In the genomic region with DNA sequence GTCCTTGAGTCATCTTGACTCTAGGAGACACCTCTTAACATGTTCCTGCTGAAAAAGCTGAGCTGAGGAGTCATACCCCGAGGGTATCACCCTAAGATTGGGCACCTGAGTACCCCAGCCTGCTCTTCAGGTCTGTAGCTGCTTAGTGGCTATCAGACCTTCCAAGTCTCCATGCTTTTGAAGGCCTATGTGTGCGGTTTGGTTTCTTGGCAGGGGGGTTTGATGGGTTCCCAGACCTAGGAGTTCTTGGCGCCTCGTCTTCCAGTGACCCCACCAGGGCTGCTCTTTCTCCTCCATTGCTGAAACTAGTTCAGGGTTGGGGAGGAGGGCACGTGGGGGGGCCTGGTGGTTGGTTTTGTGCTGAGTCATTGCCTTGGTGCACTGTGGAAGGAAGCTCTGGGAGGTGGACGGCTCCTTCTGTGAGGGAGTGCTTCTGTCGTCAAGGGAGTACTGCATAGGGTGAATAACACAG, we compare ENCODE assay signal across 1 cellular context.
A peak's percentile ranks its signal among the peaks of the same experiment; 100 is the strongest.
TF ChIP-seq lines count a peak whose summit lies in the region.

No MANE protein-coding gene starts in this region.

TF ChIP-seq in K562, 482 proteins besides CTCF, POLR2A, EP300 and RAD21 (continued from another document and continues in another):
- TF ChIP-seq, protein P1, sequence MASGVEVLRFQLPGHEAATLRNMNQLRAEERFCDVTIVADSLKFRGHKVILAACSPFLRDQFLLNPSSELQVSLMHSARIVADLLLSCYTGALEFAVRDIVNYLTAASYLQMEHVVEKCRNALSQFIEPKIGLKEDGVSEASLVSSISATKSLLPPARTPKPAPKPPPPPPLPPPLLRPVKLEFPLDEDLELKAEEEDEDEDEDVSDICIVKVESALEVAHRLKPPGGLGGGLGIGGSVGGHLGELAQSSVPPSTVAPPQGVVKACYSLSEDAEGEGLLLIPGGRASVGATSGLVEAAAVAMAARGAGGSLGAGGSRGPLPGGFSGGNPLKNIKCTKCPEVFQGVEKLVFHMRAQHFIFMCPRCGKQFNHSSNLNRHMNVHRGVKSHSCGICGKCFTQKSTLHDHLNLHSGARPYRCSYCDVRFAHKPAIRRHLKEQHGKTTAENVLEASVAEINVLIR (CRISPR knock-in tag; IDR thresholded peaks at IDR 0.05): no peak
- TF ChIP-seq ZNF133 (CRISPR knock-in tag; IDR thresholded peaks at IDR 0.05): no peak
- TF ChIP-seq ETV6 (IDR thresholded peaks at IDR 0.05; ENCODE audit: borderline replicate concordance in 1 of 2, low read depth in 2 of 2, low read length in 1 of 2): peak in 1 of 2 experiments; percentile 26; a peak in 1 of 4 replicates
- no peak for TF ChIP-seq ETV6 (CRISPR knock-in tag; IDR thresholded peaks at IDR 0.05; ENCODE audit: borderline replicate concordance)
- TF ChIP-seq ZNF707 (CRISPR knock-in tag; conservative IDR thresholded peaks at IDR 0.05): no peak
- TF ChIP-seq, protein P2, sequence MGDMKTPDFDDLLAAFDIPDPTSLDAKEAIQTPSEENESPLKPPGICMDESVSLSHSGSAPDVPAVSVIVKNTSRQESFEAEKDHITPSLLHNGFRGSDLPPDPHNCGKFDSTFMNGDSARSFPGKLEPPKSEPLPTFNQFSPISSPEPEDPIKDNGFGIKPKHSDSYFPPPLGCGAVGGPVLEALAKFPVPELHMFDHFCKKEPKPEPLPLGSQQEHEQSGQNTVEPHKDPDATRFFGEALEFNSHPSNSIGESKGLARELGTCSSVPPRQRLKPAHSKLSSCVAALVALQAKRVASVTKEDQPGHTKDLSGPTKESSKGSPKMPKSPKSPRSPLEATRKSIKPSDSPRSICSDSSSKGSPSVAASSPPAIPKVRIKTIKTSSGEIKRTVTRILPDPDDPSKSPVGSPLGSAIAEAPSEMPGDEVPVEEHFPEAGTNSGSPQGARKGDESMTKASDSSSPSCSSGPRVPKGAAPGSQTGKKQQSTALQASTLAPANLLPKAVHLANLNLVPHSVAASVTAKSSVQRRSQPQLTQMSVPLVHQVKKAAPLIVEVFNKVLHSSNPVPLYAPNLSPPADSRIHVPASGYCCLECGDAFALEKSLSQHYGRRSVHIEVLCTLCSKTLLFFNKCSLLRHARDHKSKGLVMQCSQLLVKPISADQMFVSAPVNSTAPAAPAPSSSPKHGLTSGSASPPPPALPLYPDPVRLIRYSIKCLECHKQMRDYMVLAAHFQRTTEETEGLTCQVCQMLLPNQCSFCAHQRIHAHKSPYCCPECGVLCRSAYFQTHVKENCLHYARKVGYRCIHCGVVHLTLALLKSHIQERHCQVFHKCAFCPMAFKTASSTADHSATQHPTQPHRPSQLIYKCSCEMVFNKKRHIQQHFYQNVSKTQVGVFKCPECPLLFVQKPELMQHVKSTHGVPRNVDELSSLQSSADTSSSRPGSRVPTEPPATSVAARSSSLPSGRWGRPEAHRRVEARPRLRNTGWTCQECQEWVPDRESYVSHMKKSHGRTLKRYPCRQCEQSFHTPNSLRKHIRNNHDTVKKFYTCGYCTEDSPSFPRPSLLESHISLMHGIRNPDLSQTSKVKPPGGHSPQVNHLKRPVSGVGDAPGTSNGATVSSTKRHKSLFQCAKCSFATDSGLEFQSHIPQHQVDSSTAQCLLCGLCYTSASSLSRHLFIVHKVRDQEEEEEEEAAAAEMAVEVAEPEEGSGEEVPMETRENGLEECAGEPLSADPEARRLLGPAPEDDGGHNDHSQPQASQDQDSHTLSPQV (IDR thresholded peaks at IDR 0.05): peak; percentile 96
- TF ChIP-seq TEAD1 (CRISPR knock-in tag; IDR thresholded peaks at IDR 0.05): no peak
- no peak for TF ChIP-seq KAT8 (IDR thresholded peaks at IDR 0.05; ENCODE audit: low read depth)
- TF ChIP-seq, protein P3, sequence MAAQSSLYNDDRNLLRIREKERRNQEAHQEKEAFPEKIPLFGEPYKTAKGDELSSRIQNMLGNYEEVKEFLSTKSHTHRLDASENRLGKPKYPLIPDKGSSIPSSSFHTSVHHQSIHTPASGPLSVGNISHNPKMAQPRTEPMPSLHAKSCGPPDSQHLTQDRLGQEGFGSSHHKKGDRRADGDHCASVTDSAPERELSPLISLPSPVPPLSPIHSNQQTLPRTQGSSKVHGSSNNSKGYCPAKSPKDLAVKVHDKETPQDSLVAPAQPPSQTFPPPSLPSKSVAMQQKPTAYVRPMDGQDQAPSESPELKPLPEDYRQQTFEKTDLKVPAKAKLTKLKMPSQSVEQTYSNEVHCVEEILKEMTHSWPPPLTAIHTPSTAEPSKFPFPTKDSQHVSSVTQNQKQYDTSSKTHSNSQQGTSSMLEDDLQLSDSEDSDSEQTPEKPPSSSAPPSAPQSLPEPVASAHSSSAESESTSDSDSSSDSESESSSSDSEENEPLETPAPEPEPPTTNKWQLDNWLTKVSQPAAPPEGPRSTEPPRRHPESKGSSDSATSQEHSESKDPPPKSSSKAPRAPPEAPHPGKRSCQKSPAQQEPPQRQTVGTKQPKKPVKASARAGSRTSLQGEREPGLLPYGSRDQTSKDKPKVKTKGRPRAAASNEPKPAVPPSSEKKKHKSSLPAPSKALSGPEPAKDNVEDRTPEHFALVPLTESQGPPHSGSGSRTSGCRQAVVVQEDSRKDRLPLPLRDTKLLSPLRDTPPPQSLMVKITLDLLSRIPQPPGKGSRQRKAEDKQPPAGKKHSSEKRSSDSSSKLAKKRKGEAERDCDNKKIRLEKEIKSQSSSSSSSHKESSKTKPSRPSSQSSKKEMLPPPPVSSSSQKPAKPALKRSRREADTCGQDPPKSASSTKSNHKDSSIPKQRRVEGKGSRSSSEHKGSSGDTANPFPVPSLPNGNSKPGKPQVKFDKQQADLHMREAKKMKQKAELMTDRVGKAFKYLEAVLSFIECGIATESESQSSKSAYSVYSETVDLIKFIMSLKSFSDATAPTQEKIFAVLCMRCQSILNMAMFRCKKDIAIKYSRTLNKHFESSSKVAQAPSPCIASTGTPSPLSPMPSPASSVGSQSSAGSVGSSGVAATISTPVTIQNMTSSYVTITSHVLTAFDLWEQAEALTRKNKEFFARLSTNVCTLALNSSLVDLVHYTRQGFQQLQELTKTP (IDR thresholded peaks at IDR 0.05; ENCODE audit: low read depth in 1 of 2, partially characterized antibody in 2 of 2): no peak
- no peak for TF ChIP-seq SIX5 (IDR thresholded peaks at IDR 0.05; ENCODE audit: borderline replicate concordance in 1 of 2, insufficient read depth in 1 of 2, low read depth in 1 of 2, low read length in 2 of 2)
- TF ChIP-seq ZKSCAN3 (CRISPR knock-in tag; IDR thresholded peaks at IDR 0.05): no peak
- no peak for TF ChIP-seq ZNF586 (CRISPR knock-in tag; conservative IDR thresholded peaks at IDR 0.05)
- TF ChIP-seq SMAD2 (IDR thresholded peaks at IDR 0.05; ENCODE audit: low read depth, low read length): no peak
- peak; percentile 27; the same call in 1 of the 2 replicates for TF ChIP-seq CBFA2T2 (conservative IDR thresholded peaks at IDR 0.05)
- no peak for TF ChIP-seq KLF13 (tag; IDR thresholded peaks at IDR 0.05; ENCODE audit: borderline replicate concordance, low read depth)
- TF ChIP-seq KLF1 (tag; IDR thresholded peaks at IDR 0.05): no peak
- TF ChIP-seq, protein P4, sequence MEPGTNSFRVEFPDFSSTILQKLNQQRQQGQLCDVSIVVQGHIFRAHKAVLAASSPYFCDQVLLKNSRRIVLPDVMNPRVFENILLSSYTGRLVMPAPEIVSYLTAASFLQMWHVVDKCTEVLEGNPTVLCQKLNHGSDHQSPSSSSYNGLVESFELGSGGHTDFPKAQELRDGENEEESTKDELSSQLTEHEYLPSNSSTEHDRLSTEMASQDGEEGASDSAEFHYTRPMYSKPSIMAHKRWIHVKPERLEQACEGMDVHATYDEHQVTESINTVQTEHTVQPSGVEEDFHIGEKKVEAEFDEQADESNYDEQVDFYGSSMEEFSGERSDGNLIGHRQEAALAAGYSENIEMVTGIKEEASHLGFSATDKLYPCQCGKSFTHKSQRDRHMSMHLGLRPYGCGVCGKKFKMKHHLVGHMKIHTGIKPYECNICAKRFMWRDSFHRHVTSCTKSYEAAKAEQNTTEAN (CRISPR knock-in tag; IDR thresholded peaks at IDR 0.05): no peak
- no peak for TF ChIP-seq ERF (CRISPR knock-in tag; IDR thresholded peaks at IDR 0.05)
- TF ChIP-seq ZNF766 (CRISPR knock-in tag; conservative IDR thresholded peaks at IDR 0.05): peak; percentile 73
- TF ChIP-seq, protein P5, sequence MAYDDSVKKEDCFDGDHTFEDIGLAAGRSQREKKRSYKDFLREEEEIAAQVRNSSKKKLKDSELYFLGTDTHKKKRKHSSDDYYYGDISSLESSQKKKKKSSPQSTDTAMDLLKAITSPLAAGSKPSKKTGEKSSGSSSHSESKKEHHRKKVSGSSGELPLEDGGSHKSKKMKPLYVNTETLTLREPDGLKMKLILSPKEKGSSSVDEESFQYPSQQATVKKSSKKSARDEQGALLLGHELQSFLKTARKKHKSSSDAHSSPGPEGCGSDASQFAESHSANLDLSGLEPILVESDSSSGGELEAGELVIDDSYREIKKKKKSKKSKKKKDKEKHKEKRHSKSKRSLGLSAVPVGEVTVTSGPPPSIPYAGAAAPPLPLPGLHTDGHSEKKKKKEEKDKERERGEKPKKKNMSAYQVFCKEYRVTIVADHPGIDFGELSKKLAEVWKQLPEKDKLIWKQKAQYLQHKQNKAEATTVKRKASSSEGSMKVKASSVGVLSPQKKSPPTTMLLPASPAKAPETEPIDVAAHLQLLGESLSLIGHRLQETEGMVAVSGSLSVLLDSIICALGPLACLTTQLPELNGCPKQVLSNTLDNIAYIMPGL (CRISPR knock-in tag; IDR thresholded peaks at IDR 0.05): no peak
- no peak for TF ChIP-seq POLR3G (IDR thresholded peaks at IDR 0.05; ENCODE audit: extremely low read depth, insufficient read length, insufficient replicate concordance)
- TF ChIP-seq, protein P6, sequence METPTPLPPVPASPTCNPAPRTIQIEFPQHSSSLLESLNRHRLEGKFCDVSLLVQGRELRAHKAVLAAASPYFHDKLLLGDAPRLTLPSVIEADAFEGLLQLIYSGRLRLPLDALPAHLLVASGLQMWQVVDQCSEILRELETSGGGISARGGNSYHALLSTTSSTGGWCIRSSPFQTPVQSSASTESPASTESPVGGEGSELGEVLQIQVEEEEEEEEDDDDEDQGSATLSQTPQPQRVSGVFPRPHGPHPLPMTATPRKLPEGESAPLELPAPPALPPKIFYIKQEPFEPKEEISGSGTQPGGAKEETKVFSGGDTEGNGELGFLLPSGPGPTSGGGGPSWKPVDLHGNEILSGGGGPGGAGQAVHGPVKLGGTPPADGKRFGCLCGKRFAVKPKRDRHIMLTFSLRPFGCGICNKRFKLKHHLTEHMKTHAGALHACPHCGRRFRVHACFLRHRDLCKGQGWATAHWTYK (CRISPR knock-in tag; IDR thresholded peaks at IDR 0.05): no peak
- TF ChIP-seq GTF2F1 (IDR thresholded peaks at IDR 0.05; ENCODE audit: low read depth, low read length): no peak
- TF ChIP-seq ZBTB8A (IDR thresholded peaks at IDR 0.05; ENCODE audit: partially characterized antibody): no peak
- TF ChIP-seq ZNF583 (CRISPR knock-in tag; IDR thresholded peaks at IDR 0.05): 0 out of 2 replicates have a peak, but pooled peaks have one; percentile 62
- no peak for TF ChIP-seq ZNF778 (CRISPR knock-in tag; IDR thresholded peaks at IDR 0.05)
- peak; percentile 73 for TF ChIP-seq EP400 (IDR thresholded peaks at IDR 0.05)
- TF ChIP-seq DNMT1 (IDR thresholded peaks at IDR 0.05): no peak
- TF ChIP-seq, protein P7, sequence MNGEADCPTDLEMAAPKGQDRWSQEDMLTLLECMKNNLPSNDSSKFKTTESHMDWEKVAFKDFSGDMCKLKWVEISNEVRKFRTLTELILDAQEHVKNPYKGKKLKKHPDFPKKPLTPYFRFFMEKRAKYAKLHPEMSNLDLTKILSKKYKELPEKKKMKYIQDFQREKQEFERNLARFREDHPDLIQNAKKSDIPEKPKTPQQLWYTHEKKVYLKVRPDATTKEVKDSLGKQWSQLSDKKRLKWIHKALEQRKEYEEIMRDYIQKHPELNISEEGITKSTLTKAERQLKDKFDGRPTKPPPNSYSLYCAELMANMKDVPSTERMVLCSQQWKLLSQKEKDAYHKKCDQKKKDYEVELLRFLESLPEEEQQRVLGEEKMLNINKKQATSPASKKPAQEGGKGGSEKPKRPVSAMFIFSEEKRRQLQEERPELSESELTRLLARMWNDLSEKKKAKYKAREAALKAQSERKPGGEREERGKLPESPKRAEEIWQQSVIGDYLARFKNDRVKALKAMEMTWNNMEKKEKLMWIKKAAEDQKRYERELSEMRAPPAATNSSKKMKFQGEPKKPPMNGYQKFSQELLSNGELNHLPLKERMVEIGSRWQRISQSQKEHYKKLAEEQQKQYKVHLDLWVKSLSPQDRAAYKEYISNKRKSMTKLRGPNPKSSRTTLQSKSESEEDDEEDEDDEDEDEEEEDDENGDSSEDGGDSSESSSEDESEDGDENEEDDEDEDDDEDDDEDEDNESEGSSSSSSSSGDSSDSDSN (IDR thresholded peaks at IDR 0.05; ENCODE audit: borderline replicate concordance in 1 of 2, low read depth in 2 of 2, low read length in 2 of 2): no peak
- TF ChIP-seq, protein P8, sequence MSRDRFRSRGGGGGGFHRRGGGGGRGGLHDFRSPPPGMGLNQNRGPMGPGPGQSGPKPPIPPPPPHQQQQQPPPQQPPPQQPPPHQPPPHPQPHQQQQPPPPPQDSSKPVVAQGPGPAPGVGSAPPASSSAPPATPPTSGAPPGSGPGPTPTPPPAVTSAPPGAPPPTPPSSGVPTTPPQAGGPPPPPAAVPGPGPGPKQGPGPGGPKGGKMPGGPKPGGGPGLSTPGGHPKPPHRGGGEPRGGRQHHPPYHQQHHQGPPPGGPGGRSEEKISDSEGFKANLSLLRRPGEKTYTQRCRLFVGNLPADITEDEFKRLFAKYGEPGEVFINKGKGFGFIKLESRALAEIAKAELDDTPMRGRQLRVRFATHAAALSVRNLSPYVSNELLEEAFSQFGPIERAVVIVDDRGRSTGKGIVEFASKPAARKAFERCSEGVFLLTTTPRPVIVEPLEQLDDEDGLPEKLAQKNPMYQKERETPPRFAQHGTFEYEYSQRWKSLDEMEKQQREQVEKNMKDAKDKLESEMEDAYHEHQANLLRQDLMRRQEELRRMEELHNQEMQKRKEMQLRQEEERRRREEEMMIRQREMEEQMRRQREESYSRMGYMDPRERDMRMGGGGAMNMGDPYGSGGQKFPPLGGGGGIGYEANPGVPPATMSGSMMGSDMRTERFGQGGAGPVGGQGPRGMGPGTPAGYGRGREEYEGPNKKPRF (IDR thresholded peaks at IDR 0.05; ENCODE audit: low read depth, low read length): no peak
- no peak for TF ChIP-seq DACH1 (IDR thresholded peaks at IDR 0.05; ENCODE audit: partially characterized antibody)
- TF ChIP-seq, protein P9, sequence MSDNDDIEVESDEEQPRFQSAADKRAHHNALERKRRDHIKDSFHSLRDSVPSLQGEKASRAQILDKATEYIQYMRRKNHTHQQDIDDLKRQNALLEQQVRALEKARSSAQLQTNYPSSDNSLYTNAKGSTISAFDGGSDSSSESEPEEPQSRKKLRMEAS (CRISPR knock-in tag; IDR thresholded peaks at IDR 0.05): peak; percentile 76
- TF ChIP-seq ETS2 (tag; IDR thresholded peaks at IDR 0.05; ENCODE audit: borderline replicate concordance, poor library complexity, severe bottlenecking): no peak
- TF ChIP-seq POLR2AphosphoS5 (IDR thresholded peaks at IDR 0.05; ENCODE audit: control insufficient read depth, insufficient read depth, low read depth, low read length): peak; percentile 41; the same call in 1 of the 2 replicates
- 0 out of 2 replicates have a peak, but pooled peaks have one; percentile 57 for TF ChIP-seq HSF4 (CRISPR knock-in tag; IDR thresholded peaks at IDR 0.05; ENCODE audit: borderline replicate concordance)
- peak; percentile 26; the same call in 1 of the 2 replicates for TF ChIP-seq SMAD3 (CRISPR knock-in tag; conservative IDR thresholded peaks at IDR 0.05)
- no peak for TF ChIP-seq PURB (CRISPR knock-in tag; IDR thresholded peaks at IDR 0.05; ENCODE audit: low read depth)
- TF ChIP-seq, protein P10, sequence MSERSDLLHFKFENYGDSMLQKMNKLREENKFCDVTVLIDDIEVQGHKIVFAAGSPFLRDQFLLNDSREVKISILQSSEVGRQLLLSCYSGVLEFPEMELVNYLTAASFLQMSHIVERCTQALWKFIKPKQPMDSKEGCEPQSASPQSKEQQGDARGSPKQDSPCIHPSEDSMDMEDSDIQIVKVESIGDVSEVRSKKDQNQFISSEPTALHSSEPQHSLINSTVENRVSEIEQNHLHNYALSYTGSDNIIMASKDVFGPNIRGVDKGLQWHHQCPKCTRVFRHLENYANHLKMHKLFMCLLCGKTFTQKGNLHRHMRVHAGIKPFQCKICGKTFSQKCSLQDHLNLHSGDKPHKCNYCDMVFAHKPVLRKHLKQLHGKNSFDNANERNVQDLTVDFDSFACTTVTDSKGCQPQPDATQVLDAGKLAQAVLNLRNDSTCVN (CRISPR knock-in tag; IDR thresholded peaks at IDR 0.05): no peak
